Comparison of ENCODE assay signal across 13 cellular contexts in the genomic region with DNA sequence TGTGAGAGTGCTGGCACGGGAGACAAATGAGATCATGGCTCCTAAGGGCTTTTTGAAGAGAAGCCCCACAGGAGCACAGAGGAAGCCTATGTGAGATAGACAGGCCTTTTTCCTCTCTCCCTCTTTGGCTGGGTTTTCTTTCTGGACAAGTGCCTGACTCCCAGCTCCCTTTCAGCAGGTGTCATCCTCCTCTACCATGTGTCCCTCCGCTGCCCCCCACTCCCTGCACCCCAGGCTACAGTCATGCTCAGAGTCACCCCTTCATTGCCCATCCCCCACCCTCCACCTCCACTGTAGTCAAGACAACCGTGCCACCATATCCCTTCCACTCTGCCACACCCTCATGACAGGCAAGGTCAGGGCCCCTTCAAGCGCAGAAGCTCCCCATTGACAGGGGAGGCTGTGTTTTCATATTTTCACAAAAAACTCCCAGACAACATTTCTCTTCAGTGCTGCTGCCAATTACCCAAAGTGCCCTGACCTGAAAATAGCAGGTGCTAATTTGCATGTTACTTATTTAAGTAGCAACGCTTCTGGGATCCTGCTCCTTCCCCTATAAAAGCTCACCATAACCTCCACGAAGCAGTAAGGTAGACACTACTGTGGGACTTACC.
DNase-seq lines count a peak whose midpoint lies in the region; ATAC-seq and TF ChIP-seq lines count a peak whose summit lies in the region.
"Had no signal": no experiment of that assay in that cellular context is flagged by ENCODE, and none has a peak within 500 bp of the region (broad histone marks: within the 10 kb centered on the region; RNA-seq: fewer than 3 reads in every experiment).

No MANE protein-coding gene starts in this region.

- POLR2A ChIA-PET in WTC11 (lab: Charles Lee): no interaction called here

- no peak overlapping the region for H3K4me3 Mint-ChIP-seq in WTC11
- peak overlapping the region; percentile 35 for H3K4me3 Mint-ChIP-seq in memory B cell

- H3K27ac Mint-ChIP-seq in WTC11: peak overlapping the region; percentile 95
- peak overlapping the region; percentile 76 for H3K27ac Mint-ChIP-seq in memory B cell
- H3K27ac Mint-ChIP-seq: activated naive CD4-positive, alpha-beta T cell treated with anti-CD3 and anti-CD28 coated beads, Interleukin-2, amount 50 U/mL, for 72 hours had no signal

- H3K4me3 ChIP-seq in HUES64 (ENCODE audit: low read length) (no peak overlapping the region), stomach (no peak overlapping the region)

- H3K4me1 ChIP-seq in HUES64 (ENCODE audit: insufficient read depth, low read length): peaks cover 46% of the 10 kb centered on the region
- peaks cover 15 to 58% (median 42%) of the 10 kb centered on the region in 4 donors for H3K4me1 ChIP-seq in stomach

- ATAC-seq in WTC11: no peak
- peak; percentile 44 for ATAC-seq in memory B cell (ENCODE audit: low read depth)
- ATAC-seq in GM18858 (IDR thresholded peaks at IDR 0.05; ENCODE audit: unreplicated experiment): no peak
- ATAC-seq in HG02840 (IDR thresholded peaks at IDR 0.05; ENCODE audit: low FRiP score, unreplicated experiment): no peak
- ATAC-seq: activated naive CD4-positive, alpha-beta T cell treated with anti-CD3 and anti-CD28 coated beads, Interleukin-2, amount 50 U/mL, for 72 hours had no signal

- H3K27me3 ChIP-seq in HUES64 (ENCODE audit: insufficient read depth, low read length) (no peaks in the 10 kb centered on the region; the same call in 1 of the 2 replicates), stomach (peaks cover 0 to 18% (median 0%) of the 10 kb centered on the region in 3 donors)

- DNase-seq in WTC11 (ENCODE audit: low spot score): no peak
- no peak for DNase-seq in memory B cell (ENCODE audit: low spot score in 2 of 2)
- DNase-seq in stomach: no peak
- no peak for DNase-seq in OCI-M2 (lab: John Stamatoyannopoulos, UW; ENCODE audit: unreplicated experiment)
- no peak for DNase-seq in stimulated activated CD4-positive, alpha-beta T cell treated with anti-CD3 and anti-CD28 coated beads, Interleukin-4, amount 100 ng/mL, for 1 hour
- DNase-seq: COR-L47, dermis blood vessel endothelial cell, kidney glomerular epithelial cell, NCI-H2171 treated with DMSO at 0.1 percent for 48 hours had no signal

- no peak for TF ChIP-seq EP300 in stomach (IDR thresholded peaks at IDR 0.05)

- WGBS in HUES64: 65% methylated on average over 6 of the region's 6 CpGs
- WGBS in stomach, 5 donors: 58 to 74% (median 63%) methylated on average over 6 of the region's 6 CpGs

- no peaks in the 10 kb centered on the region for H3K36me3 ChIP-seq in HUES64 (ENCODE audit: insufficient read depth, low read length)
- H3K36me3 ChIP-seq in stomach: no peaks in the 10 kb centered on the region

- H3K9ac ChIP-seq in HUES64 (ENCODE audit: low read depth, low read length): peak overlapping the region; percentile 42; the same call in 1 of the 2 replicates

- peak overlapping the region; percentile 89 for H3K27ac ChIP-seq in HUES64 (ENCODE audit: low read depth, low read length)
- H3K27ac ChIP-seq in stomach: peak overlapping the region in 3 of 5 donors; percentile 2 to 86 (median 76)

- H3K36me3 Mint-ChIP-seq in WTC11 (no peaks in the 10 kb centered on the region), memory B cell (no peaks in the 10 kb centered on the region)
- H3K36me3 Mint-ChIP-seq: activated naive CD4-positive, alpha-beta T cell treated with anti-CD3 and anti-CD28 coated beads, Interleukin-2, amount 50 U/mL, for 72 hours had no signal

- H3K27me3 Mint-ChIP-seq in WTC11 (ENCODE audit: low read depth) (no peaks in the 10 kb centered on the region; the same call in none of the 2 replicates), memory B cell (peaks cover 7% of the 10 kb centered on the region)

- TF ChIP-seq POLR2A in stomach (IDR thresholded peaks at IDR 0.05): no peak

- H3K9me3 ChIP-seq in HUES64 (ENCODE audit: insufficient read depth, low read depth, low read length): no peaks in the 10 kb centered on the region
- no peaks in the 10 kb centered on the region for H3K9me3 ChIP-seq in stomach

- CTCF ChIA-PET in WTC11 (lab: Charles Lee): interaction anchor here (0.7 to 12.8 kb wide), 10 partner anchors 16 to 273 kb away, joined by 3 to 133 read pairs (median 4); a partner anchor contains a TSS

- peaks cover 53% of the 10 kb centered on the region for H3K4me1 Mint-ChIP-seq in WTC11
- H3K4me1 Mint-ChIP-seq in memory B cell: peaks cover 27% of the 10 kb centered on the region

- H3K9me3 Mint-ChIP-seq in WTC11 (no peaks in the 10 kb centered on the region), memory B cell (no peaks in the 10 kb centered on the region)
- H3K9me3 Mint-ChIP-seq: activated naive CD4-positive, alpha-beta T cell treated with anti-CD3 and anti-CD28 coated beads, Interleukin-2, amount 50 U/mL, for 72 hours had no signal

- intact Hi-C loops in stomach (cut with DNase I; ENCODE audit: low total_unique reads): no loop called here

- TF ChIP-seq CTCF in WTC11 (IDR thresholded peaks at IDR 0.05) (no peak), stomach (IDR thresholded peaks at IDR 0.05) (no peak)

TF ChIP-seq in WTC11, 78 proteins besides CTCF, POLR2A, EP300 and RAD21:
- TF ChIP-seq, protein P1, sequence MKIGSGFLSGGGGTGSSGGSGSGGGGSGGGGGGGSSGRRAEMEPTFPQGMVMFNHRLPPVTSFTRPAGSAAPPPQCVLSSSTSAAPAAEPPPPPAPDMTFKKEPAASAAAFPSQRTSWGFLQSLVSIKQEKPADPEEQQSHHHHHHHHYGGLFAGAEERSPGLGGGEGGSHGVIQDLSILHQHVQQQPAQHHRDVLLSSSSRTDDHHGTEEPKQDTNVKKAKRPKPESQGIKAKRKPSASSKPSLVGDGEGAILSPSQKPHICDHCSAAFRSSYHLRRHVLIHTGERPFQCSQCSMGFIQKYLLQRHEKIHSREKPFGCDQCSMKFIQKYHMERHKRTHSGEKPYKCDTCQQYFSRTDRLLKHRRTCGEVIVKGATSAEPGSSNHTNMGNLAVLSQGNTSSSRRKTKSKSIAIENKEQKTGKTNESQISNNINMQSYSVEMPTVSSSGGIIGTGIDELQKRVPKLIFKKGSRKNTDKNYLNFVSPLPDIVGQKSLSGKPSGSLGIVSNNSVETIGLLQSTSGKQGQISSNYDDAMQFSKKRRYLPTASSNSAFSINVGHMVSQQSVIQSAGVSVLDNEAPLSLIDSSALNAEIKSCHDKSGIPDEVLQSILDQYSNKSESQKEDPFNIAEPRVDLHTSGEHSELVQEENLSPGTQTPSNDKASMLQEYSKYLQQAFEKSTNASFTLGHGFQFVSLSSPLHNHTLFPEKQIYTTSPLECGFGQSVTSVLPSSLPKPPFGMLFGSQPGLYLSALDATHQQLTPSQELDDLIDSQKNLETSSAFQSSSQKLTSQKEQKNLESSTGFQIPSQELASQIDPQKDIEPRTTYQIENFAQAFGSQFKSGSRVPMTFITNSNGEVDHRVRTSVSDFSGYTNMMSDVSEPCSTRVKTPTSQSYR (CRISPR knock-in tag; IDR thresholded peaks at IDR 0.05): 0 out of 2 replicates have a peak, but pooled peaks have one; percentile 40
- TF ChIP-seq, protein P2, sequence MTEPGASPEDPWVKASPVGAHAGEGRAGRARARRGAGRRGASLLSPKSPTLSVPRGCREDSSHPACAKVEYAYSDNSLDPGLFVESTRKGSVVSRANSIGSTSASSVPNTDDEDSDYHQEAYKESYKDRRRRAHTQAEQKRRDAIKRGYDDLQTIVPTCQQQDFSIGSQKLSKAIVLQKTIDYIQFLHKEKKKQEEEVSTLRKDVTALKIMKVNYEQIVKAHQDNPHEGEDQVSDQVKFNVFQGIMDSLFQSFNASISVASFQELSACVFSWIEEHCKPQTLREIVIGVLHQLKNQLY (CRISPR knock-in tag; IDR thresholded peaks at IDR 0.05): no peak
